20 cellular contexts compared by ENCODE assay signal in the genomic region with DNA sequence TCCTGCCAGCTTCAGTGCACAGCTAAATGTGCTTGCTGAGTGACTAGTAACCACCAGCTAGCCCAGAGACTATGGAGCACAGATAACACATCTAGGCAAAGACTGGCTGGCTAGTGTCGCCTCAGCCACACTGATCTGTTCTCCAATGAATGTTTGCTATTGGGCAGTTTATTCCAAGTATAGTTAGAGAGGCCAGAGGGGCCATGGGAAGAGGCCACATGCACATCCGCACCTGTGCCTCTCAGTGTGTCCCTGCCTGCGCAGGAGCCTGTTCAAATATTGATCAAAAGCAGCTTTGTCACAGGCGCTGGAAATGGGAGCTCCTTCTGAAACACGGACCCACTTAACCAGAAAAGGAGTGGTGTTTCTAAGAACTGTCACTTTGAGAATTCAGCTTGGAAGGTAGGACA. TPM values are rescaled to one million over a fixed set of nuclear protein-coding genes. Genes with fewer than 3 reads are reported as not detected.
DNase-seq lines count a peak whose midpoint lies in the region; ATAC-seq, FAIRE-seq and TF ChIP-seq lines count a peak whose summit lies in the region.
"Had no signal": no experiment of that assay in that cellular context is flagged by ENCODE, and none has a peak within 500 bp of the region (broad histone marks: within the 10 kb centered on the region; RNA-seq: fewer than 3 reads in every experiment).

No MANE protein-coding gene starts in this region.

- no peaks in the 10 kb centered on the region for H3K9me3 ChIP-seq in Peyer's patch

- no peak for FAIRE-seq in HTR-8/SVneo (lab: Jason Lieb, UNC)
- FAIRE-seq: RCC 7860 had no signal

- peaks cover 0 to 34% (median 9%) of the 10 kb centered on the region in 4 donors for H3K4me1 ChIP-seq in Peyer's patch

- DNase-seq in COLO668 (lab: John Stamatoyannopoulos, UW; ENCODE audit: unreplicated experiment) (peak; percentile 83), DMS53 treated with DMSO at 0.1 percent for 48 hours (lab: John Stamatoyannopoulos, UW; ENCODE audit: unreplicated experiment) (peak; percentile 63), Peyer's patch (no peak), left lobe of liver (ENCODE audit: low spot score) (no peak), mesenteric fat pad (ENCODE audit: low spot score) (no peak), HTR-8/SVneo (ENCODE audit: insufficient read length, low spot score) (no peak)
- DNase-seq: activated gamma-delta T cell treated with Interleukin-2 at 50 U/mL for 16 hours; cortex of kidney; KG1; mammary epithelial cell; NCI-H1105 treated with DMSO at 0.1 percent for 48 hours; NCI-H524 treated with DMSO at 0.1 percent for 48 hours; stimulated activated CD4-positive, alpha-beta T cell treated with anti-CD3 and anti-CD28 coated beads, Interleukin-12 subunit alpha, Interleukin-12 subunit beta, amount 100 ng/mL, for 4 hours; stimulated activated naive CD4-positive, alpha-beta T cell treated with Interleukin-2 at 50 U/mL for 16 hours had no signal

- no peaks in the 10 kb centered on the region for H3K36me3 ChIP-seq in Peyer's patch

- no peak overlapping the region for H3K4me3 ChIP-seq in Peyer's patch

- TF ChIP-seq POLR2A in Peyer's patch (IDR thresholded peaks at IDR 0.05) = no peak

- ATAC-seq in left lobe of liver (peak; percentile 60), GM21576 (IDR thresholded peaks at IDR 0.05; ENCODE audit: unreplicated experiment) (no peak), HG03025 (IDR thresholded peaks at IDR 0.05; ENCODE audit: low FRiP score, unreplicated experiment) (no peak)

- TF ChIP-seq CTCF in Peyer's patch (IDR thresholded peaks at IDR 0.05) = no peak

- no peaks in the 10 kb centered on the region for H3K27me3 ChIP-seq in Peyer's patch

- H3K27ac ChIP-seq in Peyer's patch = peak overlapping the region in 3 of 4 donors; percentile 14 to 57 (median 56)
- H3K27ac ChIP-seq: epithelial cell of prostate, HL-60, VCaP had no signal

RNA-seq across cellular contexts. Expression of gene ATP1A1, which starts 51.3 kb away (rescaled TPM):
- total RNA-seq in Peyer's patch (1,000 to 10,000 TPM in 3 of 4 donors, 100 to 1,000 TPM in 1; 229 to 4,700 (median 2,986) TPM), left lobe of liver (110 TPM), mesenteric fat pad (192 TPM)

Comparison
In these comparisons a context has a peak if more than half of its experiments do, and no peak if none do; other contexts are left out.
1. DNase-seq: peak in COLO668 (single experiment) and DMS53 treated with DMSO at 0.1 percent for 48 hours (single experiment); none in Peyer's patch (0 of 3), left lobe of liver (single experiment), mesenteric fat pad (single experiment) and HTR-8/SVneo (single experiment).